26 cellular contexts compared by ENCODE assay signal in genomic region chr10:24406809-24407483, GRCh38.
"Had no signal": no experiment of that assay in that cellular context is flagged by ENCODE, and none has a peak within 500 bp of the region (broad histone marks: within the 10 kb centered on the region; RNA-seq: fewer than 3 reads in every experiment).

No MANE protein-coding gene starts in this region.

- H3K9me3 Mint-ChIP-seq: activated naive CD4-positive, alpha-beta T cell treated with anti-CD3 and anti-CD28 coated beads for 36 hours; activated naive CD8-positive, alpha-beta T cell treated with anti-CD3 and anti-CD28 coated beads, Interleukin-2, amount 10 ng/mL, durations not matched to agents 7 days and 5 days; activated T-helper 1 cell treated with anti-CD3 and anti-CD28 coated beads, Interleukin-12 subunit alpha, Interleukin-12 subunit beta, Interleukin-2, Interleukin-4 antibody, amounts not matched to agents 30 ng/mL and 10 ng/mL and 1 ng/mL, durations not matched to agents 14 hours and 24 hours and 36 hours; brain; nephron had no signal

- FAIRE-seq: endothelial cell of umbilical vein, islet of Langerhans had no signal

- H3K27me3 Mint-ChIP-seq: activated naive CD8-positive, alpha-beta T cell treated with anti-CD3 and anti-CD28 coated beads, Interleukin-2, amount 10 ng/mL, durations not matched to agents 7 days and 5 days; brain; memory B cell; stimulated activated naive B cell treated with anti-CD40 and anti-IgM and Interleukin-4, amounts not matched to agents 10 μg/mL and 1 μg/mL and 100 μg/mL, for 72 hours had no signal

- H3K4me1 Mint-ChIP-seq: activated CD4-positive, alpha-beta T cell treated with anti-CD3 and anti-CD28 coated beads for 36 hours; activated naive CD8-positive, alpha-beta T cell treated with anti-CD3 and anti-CD28 coated beads, Interleukin-2, amount 10 ng/mL, durations not matched to agents 7 days and 5 days; brain; memory B cell; nephron; stimulated activated naive B cell treated with anti-CD40 and anti-IgM and Interleukin-4, amounts not matched to agents 10 μg/mL and 1 μg/mL and 100 μg/mL, for 72 hours had no signal

- H3K4me1 ChIP-seq: ascending aorta, foreskin keratinocyte, upper lobe of right lung had no signal

- H3K4me2 ChIP-seq: smooth muscle cell had no signal

- H3K36me3 Mint-ChIP-seq: activated naive CD8-positive, alpha-beta T cell treated with anti-CD3 and anti-CD28 coated beads, Interleukin-2, amount 10 ng/mL, durations not matched to agents 7 days and 5 days; brain; memory B cell; stimulated activated naive B cell treated with anti-CD40 and anti-IgM and Interleukin-4, amounts not matched to agents 10 μg/mL and 1 μg/mL and 100 μg/mL, for 72 hours had no signal

- DNase-seq: activated CD4-positive, alpha-beta T cell treated with anti-CD3 and anti-CD28 coated beads for 36 hours; activated CD4-positive, CD25-positive, alpha-beta regulatory T cell; activated CD8-positive, alpha-beta T cell treated with anti-CD3 and anti-CD28 coated beads, Interleukin-2, amount 10 ng/mL, durations not matched to agents 7 days and 5 days; activated effector memory CD4-positive, alpha-beta T cell treated with anti-CD3 and anti-CD28 coated beads, Interleukin-2, amount 50 U/mL, for 16 hours; activated naive CD4-positive, alpha-beta T cell treated with anti-CD3 and anti-CD28 coated beads for 36 hours; activated naive CD8-positive, alpha-beta T cell treated with anti-CD3 and anti-CD28 coated beads, Interleukin-2, amount 10 ng/mL, durations not matched to agents 7 days and 5 days; activated T-cell treated with anti-CD3 and anti-CD28 coated beads for 4 hours; caudate nucleus; foreskin keratinocyte; posterior cingulate gyrus; right lobe of liver; stimulated activated CD4-positive, alpha-beta T cell treated with anti-CD3 and anti-CD28 coated beads, Interleukin-15, amount 100 ng/mL, for 24 hours; stimulated activated CD4-positive, alpha-beta T cell treated with anti-CD3 and anti-CD28 coated beads, Interleukin-2, amount 100 ng/mL, for 24 hours; stimulated activated naive B cell treated with anti-CD40 and anti-IgM and Interleukin-4, amounts not matched to agents 10 μg/mL and 1 μg/mL and 100 μg/mL, for 72 hours; stomach; thyroid gland; upper lobe of right lung had no signal

- H3K27ac Mint-ChIP-seq: activated CD4-positive, alpha-beta T cell treated with anti-CD3 and anti-CD28 coated beads for 36 hours; activated CD8-positive, alpha-beta T cell treated with anti-CD3 and anti-CD28 coated beads, Interleukin-2, amount 10 ng/mL, durations not matched to agents 7 days and 5 days; activated naive CD4-positive, alpha-beta T cell treated with anti-CD3 and anti-CD28 coated beads for 36 hours; activated naive CD8-positive, alpha-beta T cell treated with anti-CD3 and anti-CD28 coated beads, Interleukin-2, amount 10 ng/mL, durations not matched to agents 7 days and 5 days; activated T-helper 1 cell treated with anti-CD3 and anti-CD28 coated beads, Interleukin-12 subunit alpha, Interleukin-12 subunit beta, Interleukin-2, Interleukin-4 antibody, amounts not matched to agents 30 ng/mL and 10 ng/mL and 1 ng/mL, durations not matched to agents 14 hours and 24 hours and 36 hours; brain; memory B cell; nephron; stimulated activated naive B cell treated with anti-CD40 and anti-IgM and Interleukin-4, amounts not matched to agents 10 μg/mL and 1 μg/mL and 100 μg/mL, for 72 hours had no signal

- H3K36me3 ChIP-seq: ascending aorta, esophagus muscularis mucosa, right lobe of liver, stomach, thyroid gland, upper lobe of right lung had no signal

- H3K4me3 ChIP-seq: ascending aorta, esophagus muscularis mucosa, right lobe of liver, smooth muscle cell, stomach, thyroid gland, upper lobe of right lung had no signal

- H3K4me3 Mint-ChIP-seq: activated CD4-positive, alpha-beta T cell treated with anti-CD3 and anti-CD28 coated beads for 36 hours; activated CD8-positive, alpha-beta T cell treated with anti-CD3 and anti-CD28 coated beads, Interleukin-2, amount 10 ng/mL, durations not matched to agents 7 days and 5 days; activated naive CD4-positive, alpha-beta T cell treated with anti-CD3 and anti-CD28 coated beads for 36 hours; activated naive CD8-positive, alpha-beta T cell treated with anti-CD3 and anti-CD28 coated beads, Interleukin-2, amount 10 ng/mL, durations not matched to agents 7 days and 5 days; activated T-helper 1 cell treated with anti-CD3 and anti-CD28 coated beads, Interleukin-12 subunit alpha, Interleukin-12 subunit beta, Interleukin-2, Interleukin-4 antibody, amounts not matched to agents 30 ng/mL and 10 ng/mL and 1 ng/mL, durations not matched to agents 14 hours and 24 hours and 36 hours; brain; memory B cell; nephron; stimulated activated naive B cell treated with anti-CD40 and anti-IgM and Interleukin-4, amounts not matched to agents 10 μg/mL and 1 μg/mL and 100 μg/mL, for 72 hours had no signal

- H3K27me3 ChIP-seq: ascending aorta, esophagus muscularis mucosa, foreskin keratinocyte, right lobe of liver, stomach, thyroid gland, upper lobe of right lung had no signal

- H3K9me3 ChIP-seq: ascending aorta, esophagus muscularis mucosa, right lobe of liver, stomach, thyroid gland, upper lobe of right lung had no signal

- H3K27ac ChIP-seq: ascending aorta, esophagus muscularis mucosa, foreskin keratinocyte, right lobe of liver, stomach, upper lobe of right lung had no signal

- ATAC-seq: activated CD4-positive, alpha-beta T cell treated with anti-CD3 and anti-CD28 coated beads for 36 hours; activated CD8-positive, alpha-beta T cell treated with anti-CD3 and anti-CD28 coated beads, Interleukin-2, amount 10 ng/mL, durations not matched to agents 7 days and 5 days; stimulated activated naive B cell treated with anti-CD40 and anti-IgM and Interleukin-4, amounts not matched to agents 10 μg/mL and 1 μg/mL and 100 μg/mL, for 72 hours; upper lobe of right lung had no signal
